ENCODE assay signal across 33 cellular contexts in the genomic region with DNA sequence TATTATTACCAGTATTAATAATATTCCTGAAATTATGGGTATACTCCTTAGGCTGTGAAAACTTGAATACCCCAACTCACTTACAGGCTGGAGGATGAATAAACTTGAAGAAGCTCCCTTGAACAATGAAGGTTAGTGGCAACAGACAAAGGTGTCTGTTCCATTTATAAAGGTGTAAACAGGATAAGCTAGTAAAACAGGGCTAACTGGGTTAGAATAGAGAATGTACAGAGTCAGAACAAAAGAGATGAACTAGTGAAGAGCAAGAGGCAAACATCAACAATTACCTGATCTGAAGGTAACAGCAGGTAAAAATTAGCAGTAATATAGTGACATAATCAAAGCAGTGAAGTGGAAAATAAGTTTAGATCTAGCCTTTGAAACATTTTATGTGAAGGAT. TPM values are rescaled to one million over a fixed set of nuclear protein-coding genes. Genes with fewer than 3 reads are reported as not detected.
A peak's percentile ranks its signal among the peaks of the same experiment; 100 is the strongest.
DNase-seq lines count a peak whose midpoint lies in the region; ATAC-seq and TF ChIP-seq lines count a peak whose summit lies in the region.
"Had no signal": no experiment of that assay in that cellular context is flagged by ENCODE, and none has a peak within 500 bp of the region (broad histone marks: within the 10 kb centered on the region; RNA-seq: fewer than 3 reads in every experiment).

No MANE protein-coding gene starts in this region.

- H3K4me3 Mint-ChIP-seq in stimulated activated naive CD8-positive, alpha-beta T cell treated with anti-CD3 and anti-CD28 coated beads, Interleukin-15, Interleukin-2, amounts not matched to agents 100 ng/mL and 50 ng/mL, for 24 hours = no peak overlapping the region
- no peak overlapping the region for H3K4me3 Mint-ChIP-seq in WTC11
- peak overlapping the region in 6 of 10 donors; percentile 1 to 66 (median 10) for H3K4me3 Mint-ChIP-seq in naive thymus-derived CD4-positive, alpha-beta T cell
- H3K4me3 Mint-ChIP-seq: activated naive CD4-positive, alpha-beta T cell treated with anti-CD3 and anti-CD28 coated beads, Interleukin-2, amount 10 ng/mL, durations not matched to agents 7 days and 5 days; H9; neural crest cell had no signal

- ATAC-seq in stimulated activated naive CD8-positive, alpha-beta T cell treated with anti-CD3 and anti-CD28 coated beads, Interleukin-15, Interleukin-2, amounts not matched to agents 100 U/mL and 50 U/mL, for 24 hours = no peak
- no peak for ATAC-seq in WTC11
- ATAC-seq in naive thymus-derived CD4-positive, alpha-beta T cell = no peak
- ATAC-seq in GM18907 (IDR thresholded peaks at IDR 0.05; ENCODE audit: unreplicated experiment) = no peak
- no peak for ATAC-seq in GM18870 (IDR thresholded peaks at IDR 0.05; ENCODE audit: unreplicated experiment)
- ATAC-seq: left cardiac atrium had no signal

- DNase-seq in stimulated activated naive CD8-positive, alpha-beta T cell treated with anti-CD3 and anti-CD28 coated beads, Interleukin-15, Interleukin-2, amounts not matched to agents 100 U/mL and 50 U/mL, for 24 hours = no peak
- DNase-seq in WTC11 (ENCODE audit: low spot score) (no peak), epidermal melanocyte (ENCODE audit: insufficient read length, low spot score) (no peak)
- no peak for DNase-seq in naive thymus-derived CD4-positive, alpha-beta T cell
- DNase-seq: ACHN; activated CD4-positive, alpha-beta T cell treated with anti-CD3 and anti-CD28 coated beads for 48 hours; activated naive CD4-positive, alpha-beta T cell treated with anti-CD3 and anti-CD28 coated beads, Interleukin-2, amount 10 ng/mL, durations not matched to agents 7 days and 5 days; amygdala; BE2C; brain microvascular endothelial cell; COR-L47; dorsolateral prefrontal cortex; H9; hippocampal formation; left cardiac atrium; MM.1S; mucosa of descending colon; NCI-H1105 treated with DMSO at 0.1 percent for 48 hours; NCI-H2029; NCI-H510A treated with DMSO at 0.1 percent for 48 hours; NK-92 treated with Interleukin-12 subunit alpha and Interleukin-12 subunit beta, amount 100 ng/mL, for 24 hours; ovary; PC-3; retina; SK-N-SH; stomach had no signal

- POLR2A ChIA-PET in WTC11 (lab: Charles Lee) = no interaction called here
- POLR2A ChIA-PET in naive thymus-derived CD4-positive, alpha-beta T cell (lab: Charles Lee) = no interaction called here

- H3K4me3 ChIP-seq in naive thymus-derived CD4-positive, alpha-beta T cell (ENCODE audit: low read length) = no peak overlapping the region
- H3K4me3 ChIP-seq: dorsolateral prefrontal cortex, lung, mucosa of descending colon, ovary, skin epidermis, stomach had no signal

- H3K9me3 Mint-ChIP-seq in stimulated activated naive CD8-positive, alpha-beta T cell treated with anti-CD3 and anti-CD28 coated beads, Interleukin-15, Interleukin-2, amounts not matched to agents 100 ng/mL and 50 ng/mL, for 24 hours = peaks cover 10% of the 10 kb centered on the region
- H3K9me3 Mint-ChIP-seq in WTC11 = peaks cover 25% of the 10 kb centered on the region
- H3K9me3 Mint-ChIP-seq in naive thymus-derived CD4-positive, alpha-beta T cell = peaks cover 0 to 22% (median 6%) of the 10 kb centered on the region in 11 donors
- H3K9me3 Mint-ChIP-seq: neural crest cell had no signal

- H3K4me1 ChIP-seq in naive thymus-derived CD4-positive, alpha-beta T cell (ENCODE audit: control insufficient read depth in 2 of 2, insufficient read depth in 2 of 2, low read length in 2 of 2) = peaks cover 12 to 19% of the 10 kb centered on the region in 2 donors

- intact Hi-C loops in naive thymus-derived CD4-positive, alpha-beta T cell (cut with micrococcal nuclease) = loop anchor here in 1 of 2 donors (2.0 kb wide), 1 partner anchor 14 kb away; no protein-coding TSS in a partner anchor

- H3K36me3 ChIP-seq in naive thymus-derived CD4-positive, alpha-beta T cell (ENCODE audit: control insufficient read depth in 2 of 3, insufficient read depth in 3 of 3, low read length in 3 of 3) = peaks cover 0 to 3% (median 0%) of the 10 kb centered on the region in 3 experiments
- H3K36me3 ChIP-seq: BE2C, brain microvascular endothelial cell, ovary, stomach had no signal

- CTCF ChIA-PET in WTC11 (lab: Charles Lee) = no interaction called here
- CTCF ChIA-PET in naive thymus-derived CD4-positive, alpha-beta T cell (lab: Charles Lee) = no interaction called here

- peaks cover 43% of the 10 kb centered on the region for H3K4me1 Mint-ChIP-seq in stimulated activated naive CD8-positive, alpha-beta T cell treated with anti-CD3 and anti-CD28 coated beads, Interleukin-15, Interleukin-2, amounts not matched to agents 100 ng/mL and 50 ng/mL, for 24 hours (ENCODE audit: low read depth)
- peaks cover 19% of the 10 kb centered on the region for H3K4me1 Mint-ChIP-seq in WTC11
- peaks cover 13 to 58% (median 44%) of the 10 kb centered on the region in 7 donors for H3K4me1 Mint-ChIP-seq in naive thymus-derived CD4-positive, alpha-beta T cell
- H3K4me1 Mint-ChIP-seq: neural crest cell had no signal

- peaks cover 0 to 13% (median 0%) of the 10 kb centered on the region in 3 experiments for H3K9me3 ChIP-seq in naive thymus-derived CD4-positive, alpha-beta T cell (ENCODE audit: control insufficient read depth in 2 of 3, low read length in 3 of 3)
- H3K9me3 ChIP-seq: BE2C, ovary had no signal

- H3K36me3 Mint-ChIP-seq in stimulated activated naive CD8-positive, alpha-beta T cell treated with anti-CD3 and anti-CD28 coated beads, Interleukin-15, Interleukin-2, amounts not matched to agents 100 ng/mL and 50 ng/mL, for 24 hours (ENCODE audit: low read depth) = peaks cover 27% of the 10 kb centered on the region
- peaks cover 25% of the 10 kb centered on the region for H3K36me3 Mint-ChIP-seq in WTC11
- peaks cover 4 to 34% (median 29%) of the 10 kb centered on the region in 5 donors for H3K36me3 Mint-ChIP-seq in naive thymus-derived CD4-positive, alpha-beta T cell

- no peak overlapping the region for H3K27ac ChIP-seq in naive thymus-derived CD4-positive, alpha-beta T cell (ENCODE audit: low read depth, low read length)
- H3K27ac ChIP-seq: brain microvascular endothelial cell, dorsolateral prefrontal cortex, KMS-11, ovary, stomach had no signal

- H3K27me3 Mint-ChIP-seq in stimulated activated naive CD8-positive, alpha-beta T cell treated with anti-CD3 and anti-CD28 coated beads, Interleukin-15, Interleukin-2, amounts not matched to agents 100 ng/mL and 50 ng/mL, for 24 hours = no peaks in the 10 kb centered on the region
- no peaks in the 10 kb centered on the region for H3K27me3 Mint-ChIP-seq in WTC11 (ENCODE audit: low read depth)
- no peaks in the 10 kb centered on the region for H3K27me3 Mint-ChIP-seq in naive thymus-derived CD4-positive, alpha-beta T cell
- H3K27me3 Mint-ChIP-seq: activated naive CD4-positive, alpha-beta T cell treated with anti-CD3 and anti-CD28 coated beads, Interleukin-2, amount 10 ng/mL, durations not matched to agents 7 days and 5 days had no signal

- peak overlapping the region; percentile 33 for H3K27ac Mint-ChIP-seq in stimulated activated naive CD8-positive, alpha-beta T cell treated with anti-CD3 and anti-CD28 coated beads, Interleukin-15, Interleukin-2, amounts not matched to agents 100 ng/mL and 50 ng/mL, for 24 hours
- H3K27ac Mint-ChIP-seq in WTC11 = 0 out of 2 replicates have a peak overlapping the region, but pooled peaks have one; percentile 4
- peak overlapping the region in 5 of 9 donors; percentile 1 to 39 (median 9) for H3K27ac Mint-ChIP-seq in naive thymus-derived CD4-positive, alpha-beta T cell
- H3K27ac Mint-ChIP-seq: H9 had no signal

- H3K27me3 ChIP-seq in naive thymus-derived CD4-positive, alpha-beta T cell (ENCODE audit: control insufficient read depth in 2 of 2, insufficient read depth in 2 of 2, low read length in 2 of 2) = no peaks in the 10 kb centered on the region
- H3K27me3 ChIP-seq: BE2C, brain microvascular endothelial cell, dorsolateral prefrontal cortex, ovary, stomach had no signal

- TF ChIP-seq CTCF in WTC11 (IDR thresholded peaks at IDR 0.05) = no peak

TF ChIP-seq in WTC11, 78 proteins besides CTCF, POLR2A, EP300 and RAD21 (continues in another document):
- TF ChIP-seq, protein P1, sequence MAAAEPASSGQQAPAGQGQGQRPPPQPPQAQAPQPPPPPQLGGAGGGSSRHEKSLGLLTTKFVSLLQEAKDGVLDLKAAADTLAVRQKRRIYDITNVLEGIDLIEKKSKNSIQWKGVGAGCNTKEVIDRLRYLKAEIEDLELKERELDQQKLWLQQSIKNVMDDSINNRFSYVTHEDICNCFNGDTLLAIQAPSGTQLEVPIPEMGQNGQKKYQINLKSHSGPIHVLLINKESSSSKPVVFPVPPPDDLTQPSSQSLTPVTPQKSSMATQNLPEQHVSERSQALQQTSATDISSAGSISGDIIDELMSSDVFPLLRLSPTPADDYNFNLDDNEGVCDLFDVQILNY (CRISPR knock-in tag; IDR thresholded peaks at IDR 0.05) = no peak
- TF ChIP-seq, protein P2, sequence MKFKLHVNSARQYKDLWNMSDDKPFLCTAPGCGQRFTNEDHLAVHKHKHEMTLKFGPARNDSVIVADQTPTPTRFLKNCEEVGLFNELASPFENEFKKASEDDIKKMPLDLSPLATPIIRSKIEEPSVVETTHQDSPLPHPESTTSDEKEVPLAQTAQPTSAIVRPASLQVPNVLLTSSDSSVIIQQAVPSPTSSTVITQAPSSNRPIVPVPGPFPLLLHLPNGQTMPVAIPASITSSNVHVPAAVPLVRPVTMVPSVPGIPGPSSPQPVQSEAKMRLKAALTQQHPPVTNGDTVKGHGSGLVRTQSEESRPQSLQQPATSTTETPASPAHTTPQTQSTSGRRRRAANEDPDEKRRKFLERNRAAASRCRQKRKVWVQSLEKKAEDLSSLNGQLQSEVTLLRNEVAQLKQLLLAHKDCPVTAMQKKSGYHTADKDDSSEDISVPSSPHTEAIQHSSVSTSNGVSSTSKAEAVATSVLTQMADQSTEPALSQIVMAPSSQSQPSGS (CRISPR knock-in tag; IDR thresholded peaks at IDR 0.05; ENCODE audit: borderline replicate concordance, low read depth) = no peak
- no peak for TF ChIP-seq TEAD1 (CRISPR knock-in tag; IDR thresholded peaks at IDR 0.05)
- TF ChIP-seq, protein P3, sequence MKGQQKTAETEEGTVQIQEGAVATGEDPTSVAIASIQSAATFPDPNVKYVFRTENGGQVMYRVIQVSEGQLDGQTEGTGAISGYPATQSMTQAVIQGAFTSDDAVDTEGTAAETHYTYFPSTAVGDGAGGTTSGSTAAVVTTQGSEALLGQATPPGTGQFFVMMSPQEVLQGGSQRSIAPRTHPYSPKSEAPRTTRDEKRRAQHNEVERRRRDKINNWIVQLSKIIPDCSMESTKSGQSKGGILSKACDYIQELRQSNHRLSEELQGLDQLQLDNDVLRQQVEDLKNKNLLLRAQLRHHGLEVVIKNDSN (CRISPR knock-in tag; IDR thresholded peaks at IDR 0.05) = no peak

RNA-seq across cellular contexts. Expression of a gene that starts 23.2 kb away (rescaled TPM):
- total RNA-seq in WTC11 (2021) = 33.8 to 35.0 TPM (median 34.4 TPM) in 3 replicates
- total RNA-seq in naive thymus-derived CD4-positive, alpha-beta T cell = 10 to 100 TPM; 32.5 to 45.6 (median 37.5) TPM
- 10 to 100 TPM; 30.6 to 39.8 TPM for polyA plus RNA-seq in naive thymus-derived CD4-positive, alpha-beta T cell

Comparison
In these comparisons a context has a peak if more than half of its experiments do, and no peak if none do; other contexts are left out.
1. H3K4me3 Mint-ChIP-seq: peak in naive thymus-derived CD4-positive, alpha-beta T cell (6 of 10); none in stimulated activated naive CD8-positive, alpha-beta T cell treated with anti-CD3 and anti-CD28 coated beads, Interleukin-15, Interleukin-2, amounts not matched to agents 100 ng/mL and 50 ng/mL, for 24 hours (single experiment) and WTC11 (single experiment).
2. Peak in every context shown above with its lines, with median percentiles within 50 percentile points of each other: H3K27ac Mint-ChIP-seq.